13 cellular contexts compared by ENCODE assay signal in genomic region chr2:218343591-218343990, GRCh38. TPM values are rescaled to one million over a fixed set of nuclear protein-coding genes. Genes with fewer than 3 reads are reported as not detected.
DNase-seq lines count a peak whose midpoint lies in the region; ATAC-seq and TF ChIP-seq lines count a peak whose summit lies in the region.
"Had no signal": no experiment of that assay in that cellular context is flagged by ENCODE, and none has a peak within 500 bp of the region (broad histone marks: within the 10 kb centered on the region; RNA-seq: fewer than 3 reads in every experiment).

No MANE protein-coding gene starts in this region.

- H3K27ac ChIP-seq in thoracic aorta = peak overlapping the region; percentile 92 to 93

- no peaks in the 10 kb centered on the region for H3K9me3 ChIP-seq in thoracic aorta

- H3K27ac Mint-ChIP-seq in WTC11 = no peak overlapping the region
- H3K27ac Mint-ChIP-seq: T-helper 1 cell treated with Interleukin-12 subunit alpha and Interleukin-12 subunit beta and Interleukin-4 antibody, amounts not matched to agents 30 μg/mL and 1 μg/mL, for 36 hours had no signal

- no peaks in the 10 kb centered on the region for H3K27me3 ChIP-seq in thoracic aorta (replicated peaks; ENCODE audit: insufficient read depth)

- no peaks in the 10 kb centered on the region for H3K27me3 Mint-ChIP-seq in WTC11 (ENCODE audit: low read depth)

- no peaks in the 10 kb centered on the region for H3K36me3 ChIP-seq in thoracic aorta

- H3K4me3 Mint-ChIP-seq in WTC11 = no peak overlapping the region
- H3K4me3 Mint-ChIP-seq: T-helper 1 cell treated with Interleukin-12 subunit alpha and Interleukin-12 subunit beta and Interleukin-4 antibody, amounts not matched to agents 30 μg/mL and 1 μg/mL, for 36 hours had no signal

- CTCF ChIA-PET in WTC11 (lab: Charles Lee) = interaction anchor here (1.6 kb wide), 1 partner anchor 13 kb away, joined by 7 read pairs; the partner anchor contains the start of gene CATIP

- POLR2A ChIA-PET in WTC11 (lab: Charles Lee) = interaction anchor here (1.0 kb wide), 1 partner anchor 11 kb away, joined by 3 read pairs; no protein-coding TSS in a partner anchor

- TF ChIP-seq CTCF in fibroblast of the aortic adventitia (IDR thresholded peaks at IDR 0.05; ENCODE audit: insufficient read depth, low read length) (peak; percentile 10), thoracic aorta (IDR thresholded peaks at IDR 0.05) (no peak), WTC11 (IDR thresholded peaks at IDR 0.05) (no peak)

- H3K9me3 Mint-ChIP-seq in WTC11 = no peaks in the 10 kb centered on the region
- H3K9me3 Mint-ChIP-seq: T-helper 1 cell treated with Interleukin-12 subunit alpha and Interleukin-12 subunit beta and Interleukin-4 antibody, amounts not matched to agents 30 μg/mL and 1 μg/mL, for 36 hours had no signal

- ATAC-seq in thoracic aorta (ENCODE audit: insufficient number of reproducible peaks, low FRiP score, low read depth) (peak; percentile 57), WTC11 (no peak), esophagus mucosa (no peak)

- no peak overlapping the region for H3K4me3 ChIP-seq in fibroblast of the aortic adventitia (ENCODE audit: low read depth, low read length)
- H3K4me3 ChIP-seq in thoracic aorta = peak overlapping the region; percentile 10

- H3K4me1 Mint-ChIP-seq in WTC11 = peaks cover 10% of the 10 kb centered on the region

- DNase-seq in GM04503 (ENCODE audit: low read depth) = peak; percentile 51
- peak; percentile 11 for DNase-seq in T1000 (lab: John Stamatoyannopoulos, UW)
- DNase-seq in fibroblast of the aortic adventitia (ENCODE audit: low read depth) = peak; percentile 91
- DNase-seq in thoracic aorta (ENCODE audit: low spot score) = peak; percentile 50
- no peak for DNase-seq in WTC11 (ENCODE audit: low spot score)
- DNase-seq in OCI-M2 (lab: John Stamatoyannopoulos, UW; ENCODE audit: unreplicated experiment) = no peak
- DNase-seq: activated gamma-delta T cell, Calu3, cerebellar nuclear complex, right cardiac atrium had no signal

- H3K4me1 ChIP-seq in thoracic aorta (ENCODE audit: control insufficient read depth in 1 of 2, low read depth in 2 of 2) = peaks cover 30 to 39% of the 10 kb centered on the region in 2 donors

- no peaks in the 10 kb centered on the region for H3K36me3 Mint-ChIP-seq in WTC11

TF ChIP-seq in WTC11, 78 proteins besides CTCF, POLR2A, EP300 and RAD21:
- no peak for TF ChIP-seq CREM (CRISPR knock-in tag; IDR thresholded peaks at IDR 0.05)
- no peak for TF ChIP-seq ARID4B (CRISPR knock-in tag; IDR thresholded peaks at IDR 0.05; ENCODE audit: borderline replicate concordance)
- TF ChIP-seq ZNF232 (CRISPR knock-in tag; IDR thresholded peaks at IDR 0.05) = no peak
- TF ChIP-seq AR (CRISPR knock-in tag; IDR thresholded peaks at IDR 0.05) = no peak
- TF ChIP-seq IRF1 (CRISPR knock-in tag; IDR thresholded peaks at IDR 0.05) = no peak

RNA-seq across cellular contexts. Expression of gene CATIP, which starts 13.1 kb away (rescaled TPM):
- total RNA-seq in fibroblast of the aortic adventitia (ENCODE audit: low replicate concordance) (not detected in 2 replicates), thoracic aorta (not detected), WTC11 (2021) (0.25 to 0.26 TPM in 2 of 3 replicates, not detected in the other), esophagus mucosa (not detected)
- total RNA-seq: Calu3, OCI-LY7, right cardiac atrium had no signal

RNA-seq across cellular contexts. Expression of gene SLC11A1, which starts 38.5 kb away (rescaled TPM):
- total RNA-seq in fibroblast of the aortic adventitia (ENCODE audit: low replicate concordance) (0.09 and 0.33 TPM in 2 replicates), thoracic aorta (100 to 1,000 TPM; 122 to 190 TPM), WTC11 (2021) (0.25 to 0.55 TPM (median 0.31 TPM) in 3 replicates), esophagus mucosa (3.5 TPM)
- total RNA-seq: Calu3 had no signal

RNA-seq across cellular contexts. Expression of gene TMBIM1, which starts 51.3 kb away (rescaled TPM):
- total RNA-seq in fibroblast of the aortic adventitia (ENCODE audit: low replicate concordance) = 107 and 185 TPM in 2 replicates
- 100 to 1,000 TPM; 324 to 369 TPM for total RNA-seq in thoracic aorta
- 23.5 to 30.1 TPM (median 26.5 TPM) in 3 replicates for total RNA-seq in WTC11 (2021)
- total RNA-seq in esophagus mucosa = 247 TPM

RNA-seq across cellular contexts. Expression of gene CTDSP1, which starts 56.1 kb away (rescaled TPM):
- 53.6 and 70.4 TPM in 2 replicates for total RNA-seq in fibroblast of the aortic adventitia (ENCODE audit: low replicate concordance)
- total RNA-seq in thoracic aorta = 100 to 1,000 TPM; 141 to 182 TPM
- total RNA-seq in WTC11 (2021) = 25.4 to 27.9 TPM (median 27.4 TPM) in 3 replicates
- 64.2 TPM for total RNA-seq in esophagus mucosa

Comparison
In these comparisons a context has a peak if more than half of its experiments do, and no peak if none do; other contexts are left out.
1. DNase-seq: peak in GM04503 (single experiment), T1000 (single experiment), fibroblast of the aortic adventitia (single experiment) and thoracic aorta (single experiment); none in WTC11 (single experiment) and OCI-M2 (single experiment).
2. RNA of gene SLC11A1, which starts 38.5 kb away (total RNA-seq): 122 to 190 TPM in thoracic aorta; 3.5 TPM in esophagus mucosa (single experiment), 0.25 to 0.55 TPM in WTC11 and 0.09 to 0.33 TPM in fibroblast of the aortic adventitia; every median in the first group is over 10 times any median in the second.